In the genomic region with DNA sequence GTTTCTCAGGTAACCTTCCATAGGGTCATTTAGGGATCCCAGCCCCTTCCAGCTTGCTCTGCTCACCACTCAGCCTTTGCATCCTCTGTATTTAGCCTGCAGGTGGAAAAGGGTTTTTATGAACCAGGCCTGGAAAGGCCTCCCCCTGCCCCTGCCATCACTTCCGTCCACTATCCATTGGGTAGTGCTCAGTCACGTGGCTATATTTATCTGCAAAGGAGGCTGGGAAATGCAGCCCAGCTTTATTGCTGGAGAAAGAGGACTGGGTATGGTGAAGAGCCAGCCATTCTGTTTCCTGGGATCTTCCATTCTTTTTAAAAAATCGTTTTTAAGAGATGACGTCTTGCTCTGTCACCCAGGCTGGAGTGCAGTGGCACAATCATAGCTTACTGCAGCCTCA, we compare ENCODE assay signal across 29 cellular contexts.
"Had no signal": no experiment of that assay in that cellular context is flagged by ENCODE, and none has a peak within 500 bp of the region (broad histone marks: within the 10 kb centered on the region; RNA-seq: fewer than 3 reads in every experiment).

No MANE protein-coding gene starts in this region.

- H3K9me3 Mint-ChIP-seq: effector memory CD8-positive, alpha-beta T cell had no signal

- H3K36me3 ChIP-seq: colonic mucosa, esophagus muscularis mucosa, esophagus squamous epithelium, gastrocnemius medialis, gastroesophageal sphincter, heart left ventricle, heart right ventricle had no signal

- H3K4me1 ChIP-seq: colonic mucosa, esophagus muscularis mucosa, esophagus squamous epithelium, foreskin keratinocyte, gastrocnemius medialis, gastroesophageal sphincter, heart left ventricle, heart right ventricle had no signal

- FAIRE-seq: colon, endometrium, endothelial cell of umbilical vein, frontal cortex had no signal

- H3K4me3 ChIP-seq: colonic mucosa, coronary artery, dorsolateral prefrontal cortex, esophagus muscularis mucosa, esophagus squamous epithelium, gastrocnemius medialis, gastroesophageal sphincter, heart left ventricle, heart right ventricle had no signal

- H3K9me3 ChIP-seq: gastrocnemius medialis had no signal

- H3K27ac Mint-ChIP-seq: dendritic cell treated with granulocyte-macrophage colony-stimulating factor and Interleukin-4, amounts not matched to agents 40 ng/mL and 50 ng/mL, for 4 days; effector memory CD8-positive, alpha-beta T cell; endodermal cell had no signal

- H3K27me3 ChIP-seq: colonic mucosa, dorsolateral prefrontal cortex, esophagus muscularis mucosa, esophagus squamous epithelium, foreskin keratinocyte, gastrocnemius medialis, gastroesophageal sphincter, heart left ventricle, heart right ventricle had no signal

- ATAC-seq: effector memory CD8-positive, alpha-beta T cell; esophagus mucosa; foreskin keratinocyte; gastrocnemius medialis; gastroesophageal sphincter; heart left ventricle; heart right ventricle had no signal

- H3K4me1 Mint-ChIP-seq: endodermal cell had no signal

- H3K27me3 Mint-ChIP-seq: dendritic cell treated with granulocyte-macrophage colony-stimulating factor and Interleukin-4, amounts not matched to agents 40 ng/mL and 50 ng/mL, for 4 days; effector memory CD8-positive, alpha-beta T cell had no signal

- H3K27ac ChIP-seq: colonic mucosa, coronary artery, dorsolateral prefrontal cortex, epithelial cell of prostate, esophagus muscularis mucosa, esophagus squamous epithelium, foreskin keratinocyte, gastrocnemius medialis, gastroesophageal sphincter, heart left ventricle, heart right ventricle had no signal

- H3K4me3 Mint-ChIP-seq: dendritic cell treated with granulocyte-macrophage colony-stimulating factor and Interleukin-4, amounts not matched to agents 40 ng/mL and 50 ng/mL, for 4 days; effector memory CD8-positive, alpha-beta T cell; endodermal cell had no signal

- DNase-seq: colonic mucosa; cortex of kidney; dermis blood vessel endothelial cell; dorsolateral prefrontal cortex; effector CD4-positive, alpha-beta T cell; effector CD8-positive, alpha-beta T cell; effector memory CD4-positive, alpha-beta T cell; effector memory CD8-positive, alpha-beta T cell; endodermal cell; erythroblast; esophagus squamous epithelium; foreskin fibroblast; foreskin keratinocyte; foreskin melanocyte; gastrocnemius medialis; glutamatergic neuron; head of caudate nucleus; heart left ventricle; heart right ventricle had no signal
